Comparison of ENCODE assay signal across 33 cellular contexts in the genomic region with DNA sequence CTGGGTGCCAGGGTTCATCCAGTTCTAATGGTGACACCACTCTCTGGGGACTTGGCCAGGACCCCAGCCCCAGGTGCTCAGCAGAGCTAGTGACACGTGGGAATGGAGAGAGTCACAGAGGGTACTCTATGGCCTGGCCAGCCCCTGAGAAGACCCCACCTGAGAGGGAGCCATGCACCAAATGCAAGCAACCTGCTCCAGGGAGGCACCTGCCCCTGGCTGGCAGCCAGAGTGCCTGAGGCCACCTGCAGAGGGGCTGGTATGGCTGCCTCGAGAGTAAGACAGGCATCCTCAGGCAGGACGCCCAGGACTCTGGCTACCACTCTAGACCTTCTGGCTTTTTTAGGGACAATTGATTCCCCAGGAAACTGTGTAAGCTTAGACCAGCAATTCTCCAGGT. TPM values are rescaled to one million over a fixed set of nuclear protein-coding genes. Genes with fewer than 3 reads are reported as not detected.
DNase-seq lines count a peak whose midpoint lies in the region; ATAC-seq and TF ChIP-seq lines count a peak whose summit lies in the region.
"Had no signal": no experiment of that assay in that cellular context is flagged by ENCODE, and none has a peak within 500 bp of the region (broad histone marks: within the 10 kb centered on the region; RNA-seq: fewer than 3 reads in every experiment).

No MANE protein-coding gene starts in this region.

- ATAC-seq in GM21825 (IDR thresholded peaks at IDR 0.05; ENCODE audit: unreplicated experiment): no peak
- ATAC-seq: activated CD8-positive, alpha-beta T cell treated with anti-CD3 and anti-CD28 coated beads, Interleukin-2, amount 10 ng/mL, durations not matched to agents 7 days and 5 days; left cardiac atrium; pancreas had no signal

- H3K9me3 ChIP-seq in esophagus muscularis mucosa (peaks cover 0 to 23% (median 13%) of the 10 kb centered on the region in 4 donors), vagina (peaks cover 3% of the 10 kb centered on the region)
- H3K9me3 ChIP-seq: HAP-1, pancreas had no signal

- TF ChIP-seq POLR2A in esophagus muscularis mucosa (IDR thresholded peaks at IDR 0.05; ENCODE audit: low read depth) (no peak), vagina (IDR thresholded peaks at IDR 0.05) (no peak)

- WGBS in esophagus muscularis mucosa: 93% methylated on average over 3 of the region's 3 CpGs

- H3K4me3 ChIP-seq in esophagus muscularis mucosa (no peak overlapping the region), vagina (no peak overlapping the region)
- H3K4me3 ChIP-seq: breast epithelium, HAP-1, hepatocyte, pancreas, PC-9, upper lobe of left lung had no signal

- no peaks in the 10 kb centered on the region for H3K4me1 ChIP-seq in esophagus muscularis mucosa
- no peaks in the 10 kb centered on the region for H3K4me1 ChIP-seq in vagina
- H3K4me1 ChIP-seq: breast epithelium, HAP-1, pancreas, upper lobe of left lung had no signal

- CTCF ChIA-PET in activated CD4-positive, alpha-beta memory T cell treated with anti-CD3 and anti-CD28 coated beads, Interleukin-2, amount 10 ng/mL, durations not matched to agents 7 days and 5 days (lab: Charles Lee): no interaction called here
- CTCF ChIA-PET in activated CD4-positive, alpha-beta memory T cell treated with anti-CD3 and anti-CD28 coated beads for 36 hours (lab: Charles Lee): no interaction called here

- no peaks in the 10 kb centered on the region for H3K4me1 Mint-ChIP-seq in activated CD4-positive, alpha-beta memory T cell treated with anti-CD3 and anti-CD28 coated beads, Interleukin-2, amount 10 ng/mL, durations not matched to agents 7 days and 5 days
- H3K4me1 Mint-ChIP-seq in activated CD4-positive, alpha-beta memory T cell treated with anti-CD3 and anti-CD28 coated beads for 36 hours (ENCODE audit: low read depth): no peaks in the 10 kb centered on the region
- H3K4me1 Mint-ChIP-seq: activated naive CD8-positive, alpha-beta T cell treated with anti-CD3 and anti-CD28 coated beads for 36 hours; CD4-positive, alpha-beta memory T cell; memory B cell had no signal

- H3K36me3 ChIP-seq in esophagus muscularis mucosa (no peaks in the 10 kb centered on the region), vagina (no peaks in the 10 kb centered on the region)
- H3K36me3 ChIP-seq: breast epithelium, HAP-1, pancreas, upper lobe of left lung had no signal

- H3K27ac ChIP-seq in esophagus muscularis mucosa (replicated peaks in 1 of 4) (no peak overlapping the region), vagina (no peak overlapping the region)
- H3K27ac ChIP-seq: breast epithelium, hepatocyte, pancreas, PC-9, upper lobe of left lung had no signal

- no peak for TF ChIP-seq CTCF in esophagus muscularis mucosa (IDR thresholded peaks at IDR 0.05)
- TF ChIP-seq CTCF in vagina (IDR thresholded peaks at IDR 0.05): no peak

- POLR2A ChIA-PET in activated CD4-positive, alpha-beta memory T cell treated with anti-CD3 and anti-CD28 coated beads, Interleukin-2, amount 10 ng/mL, durations not matched to agents 7 days and 5 days (lab: Charles Lee): no interaction called here
- POLR2A ChIA-PET in activated CD4-positive, alpha-beta memory T cell treated with anti-CD3 and anti-CD28 coated beads for 36 hours (lab: Charles Lee): no interaction called here

- no peaks in the 10 kb centered on the region for H3K27me3 Mint-ChIP-seq in activated CD4-positive, alpha-beta memory T cell treated with anti-CD3 and anti-CD28 coated beads, Interleukin-2, amount 10 ng/mL, durations not matched to agents 7 days and 5 days
- no peaks in the 10 kb centered on the region for H3K27me3 Mint-ChIP-seq in activated CD4-positive, alpha-beta memory T cell treated with anti-CD3 and anti-CD28 coated beads for 36 hours
- H3K27me3 Mint-ChIP-seq: activated naive CD8-positive, alpha-beta T cell treated with anti-CD3 and anti-CD28 coated beads for 36 hours had no signal

- TF ChIP-seq EP300 in esophagus muscularis mucosa (IDR thresholded peaks at IDR 0.05): no peak

- intact Hi-C loops in activated CD4-positive, alpha-beta memory T cell treated with anti-CD3 and anti-CD28 coated beads for 36 hours (cut with micrococcal nuclease): no loop called here
- intact Hi-C loops in esophagus muscularis mucosa (cut with DNase I) (no loop called here), vagina (cut with DNase I) (loop anchor here (5.0 kb wide), 1 partner anchor 423 kb away; no protein-coding TSS in a partner anchor)

- DNase-seq in activated CD4-positive, alpha-beta memory T cell treated with anti-CD3 and anti-CD28 coated beads, Interleukin-2, amount 10 ng/mL, durations not matched to agents 7 days and 5 days: peak; percentile 11
- DNase-seq in activated CD4-positive, alpha-beta memory T cell treated with anti-CD3 and anti-CD28 coated beads for 36 hours: no peak
- DNase-seq in NCI-H1105 treated with DMSO at 0.1 percent for 48 hours (lab: John Stamatoyannopoulos, UW) (peak; percentile 50), esophagus muscularis mucosa (ENCODE audit: extremely low spot score) (peak; percentile 90), vagina (ENCODE audit: extremely low spot score in 2 of 2) (peak; percentile 78 to 81), HT-29 (ENCODE audit: low spot score) (no peak)
- DNase-seq: activated CD4-positive, CD25-positive, alpha-beta regulatory T cell treated with anti-CD3 and anti-CD28 coated beads, Interleukin-2, amount 50 U/mL, for 72 hours; activated CD8-positive, alpha-beta T cell treated with anti-CD3 and anti-CD28 coated beads, Interleukin-2, amount 10 ng/mL, durations not matched to agents 7 days and 5 days; activated effector memory CD4-positive, alpha-beta T cell treated with anti-CD3 and anti-CD28 coated beads, Interleukin-2, amount 50 U/mL, for 16 hours; activated naive CD8-positive, alpha-beta T cell treated with anti-CD3 and anti-CD28 coated beads for 36 hours; activated T-cell treated with anti-CD3 and anti-CD28 coated beads, Interleukin-2, amount 50 U/mL, for 1 hour; anterior cingulate cortex; CD4-positive, alpha-beta memory T cell; EL; KG1; left cardiac atrium; NCI-H1092 treated with DMSO at 0.1 percent for 48 hours; NCI-H2107; NCI-H524 treated with DMSO at 0.1 percent for 48 hours; PC-9; SHP77; small intestine; stimulated activated naive CD4-positive, alpha-beta T cell; T-helper 2 cell; upper lobe of left lung had no signal

- H3K27me3 ChIP-seq in esophagus muscularis mucosa: no peaks in the 10 kb centered on the region
- no peaks in the 10 kb centered on the region for H3K27me3 ChIP-seq in vagina
- H3K27me3 ChIP-seq: breast epithelium, hepatocyte, pancreas, upper lobe of left lung had no signal

- H3K36me3 Mint-ChIP-seq in activated CD4-positive, alpha-beta memory T cell treated with anti-CD3 and anti-CD28 coated beads, Interleukin-2, amount 10 ng/mL, durations not matched to agents 7 days and 5 days (ENCODE audit: low read depth): no peaks in the 10 kb centered on the region
- H3K36me3 Mint-ChIP-seq in activated CD4-positive, alpha-beta memory T cell treated with anti-CD3 and anti-CD28 coated beads for 36 hours: no peaks in the 10 kb centered on the region
- H3K36me3 Mint-ChIP-seq: CD4-positive, alpha-beta memory T cell; memory B cell had no signal

- H3K4me3 Mint-ChIP-seq in activated CD4-positive, alpha-beta memory T cell treated with anti-CD3 and anti-CD28 coated beads, Interleukin-2, amount 10 ng/mL, durations not matched to agents 7 days and 5 days: no peak overlapping the region
- no peak overlapping the region for H3K4me3 Mint-ChIP-seq in activated CD4-positive, alpha-beta memory T cell treated with anti-CD3 and anti-CD28 coated beads for 36 hours
- H3K4me3 Mint-ChIP-seq: activated CD8-positive, alpha-beta T cell treated with anti-CD3 and anti-CD28 coated beads, Interleukin-2, amount 10 ng/mL, durations not matched to agents 7 days and 5 days; activated naive CD8-positive, alpha-beta T cell treated with anti-CD3 and anti-CD28 coated beads for 36 hours; CD4-positive, alpha-beta memory T cell; memory B cell had no signal

- peaks cover 4% of the 10 kb centered on the region for H3K9me3 Mint-ChIP-seq in activated CD4-positive, alpha-beta memory T cell treated with anti-CD3 and anti-CD28 coated beads, Interleukin-2, amount 10 ng/mL, durations not matched to agents 7 days and 5 days
- H3K9me3 Mint-ChIP-seq in activated CD4-positive, alpha-beta memory T cell treated with anti-CD3 and anti-CD28 coated beads for 36 hours: peaks cover 24% of the 10 kb centered on the region

- no peak overlapping the region for H3K27ac Mint-ChIP-seq in activated CD4-positive, alpha-beta memory T cell treated with anti-CD3 and anti-CD28 coated beads, Interleukin-2, amount 10 ng/mL, durations not matched to agents 7 days and 5 days
- no peak overlapping the region for H3K27ac Mint-ChIP-seq in activated CD4-positive, alpha-beta memory T cell treated with anti-CD3 and anti-CD28 coated beads for 36 hours
- H3K27ac Mint-ChIP-seq: activated CD8-positive, alpha-beta T cell treated with anti-CD3 and anti-CD28 coated beads, Interleukin-2, amount 10 ng/mL, durations not matched to agents 7 days and 5 days; activated naive CD8-positive, alpha-beta T cell treated with anti-CD3 and anti-CD28 coated beads for 36 hours; CD4-positive, alpha-beta memory T cell; memory B cell had no signal

RNA-seq across cellular contexts. Expression of gene CST7, which starts 38.6 kb away (rescaled TPM):
- total RNA-seq in activated CD4-positive, alpha-beta memory T cell treated with anti-CD3 and anti-CD28 coated beads, Interleukin-2, amount 10 ng/mL, durations not matched to agents 7 days and 5 days: 100 to 1,000 TPM; 178 to 182 TPM
- total RNA-seq in activated CD4-positive, alpha-beta memory T cell treated with anti-CD3 and anti-CD28 coated beads for 36 hours: 10 to 100 TPM; 81.8 to 83.1 TPM
- total RNA-seq in esophagus muscularis mucosa: 10 to 100 TPM in 1 of 4 donors, 1 to 10 TPM in 2, not detected in 1; 1.2 to 13.8 (median 1.5) TPM
- 3.7 TPM for total RNA-seq in vagina
- total RNA-seq in HT-29 (2014; rRNA removed; shearing (Covaris generic)): not detected in 2 replicates
- total RNA-seq: A673, hepatocyte, MCF 10A, PC-9 had no signal

Comparison
In these comparisons a context has a peak if more than half of its experiments do, and no peak if none do; other contexts are left out.
1. DNase-seq: peak in activated CD4-positive, alpha-beta memory T cell treated with anti-CD3 and anti-CD28 coated beads, Interleukin-2, amount 10 ng/mL, durations not matched to agents 7 days and 5 days (single experiment), NCI-H1105 treated with DMSO at 0.1 percent for 48 hours (single experiment), esophagus muscularis mucosa (single experiment) and vagina (2 of 2); none in activated CD4-positive, alpha-beta memory T cell treated with anti-CD3 and anti-CD28 coated beads for 36 hours (single experiment) and HT-29 (single experiment).
2. RNA of gene CST7, which starts 38.6 kb away (total RNA-seq): 178 to 182 TPM in activated CD4-positive, alpha-beta memory T cell treated with anti-CD3 and anti-CD28 coated beads, Interleukin-2, amount 10 ng/mL, durations not matched to agents 7 days and 5 days and 81.8 to 83.1 TPM in activated CD4-positive, alpha-beta memory T cell treated with anti-CD3 and anti-CD28 coated beads for 36 hours; 3.7 TPM in vagina (single experiment), 1.2 to 13.8 TPM in esophagus muscularis mucosa and not detected in HT-29; every median in the first group is over 4 times any median in the second.